ENCODE assay signal across 9 cellular contexts in the genomic region with DNA sequence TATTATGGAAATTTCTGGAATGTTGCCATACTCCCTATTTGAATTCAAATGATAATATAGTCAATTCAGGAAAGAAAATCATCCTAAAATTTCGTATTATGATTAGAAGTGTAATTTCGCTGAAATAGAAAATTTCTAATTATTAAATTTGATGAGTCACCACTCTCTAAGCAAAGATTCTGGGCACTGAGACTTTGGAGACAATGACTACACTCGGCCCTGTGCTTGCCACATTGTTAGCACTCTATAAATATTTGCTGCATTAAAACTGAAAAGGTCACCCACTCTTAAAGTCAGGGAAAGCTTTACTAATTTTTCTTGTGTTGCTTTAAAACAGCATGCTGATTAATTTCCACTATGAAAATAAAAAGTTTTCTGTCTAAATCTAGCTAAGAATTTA.
DNase-seq lines count a peak whose midpoint lies in the region; ATAC-seq lines count a peak whose summit lies in the region.
"Had no signal": no experiment of that assay in that cellular context is flagged by ENCODE, and none has a peak within 500 bp of the region (broad histone marks: within the 10 kb centered on the region; RNA-seq: fewer than 3 reads in every experiment).

No MANE protein-coding gene starts in this region.

- DNase-seq in AG20443 (ENCODE audit: low spot score) (peak; percentile 44), adipocyte (ENCODE audit: low read depth) (no peak), ACHN (no peak), dermis blood vessel endothelial cell (no peak), middle frontal gyrus (ENCODE audit: extremely low spot score, low spot score) (no peak), DMS79 (lab: John Stamatoyannopoulos, UW) (no peak)
- DNase-seq: NCI-H526 treated with DMSO at 0.1 percent for 48 hours had no signal

- in situ Hi-C loops in ACHN (cut with HindIII; ENCODE audit: low pct_ligation_motif_present, low pct_unique_long_range_greater_than_20kb, low sequenced_read_pairs) = no loop called here

- peak overlapping the region; percentile 25 for H3K9ac ChIP-seq in adipocyte (ENCODE audit: low read length)

- H3K9me3 ChIP-seq in adipocyte (ENCODE audit: control insufficient read depth, low read length) = no peaks in the 10 kb centered on the region

- H3K4me1 ChIP-seq in adipocyte (ENCODE audit: control insufficient read depth, insufficient read depth, low read length) = peaks cover 26% of the 10 kb centered on the region

- ATAC-seq in GM19351 (IDR thresholded peaks at IDR 0.05; ENCODE audit: unreplicated experiment) (peak; percentile 8), HG03139 (IDR thresholded peaks at IDR 0.05; ENCODE audit: unreplicated experiment) (peak; percentile 7)

- peaks cover 14% of the 10 kb centered on the region for H3K27me3 ChIP-seq in adipocyte (replicated peaks; ENCODE audit: control insufficient read depth, insufficient read depth, low read length)

- H3K36me3 ChIP-seq in adipocyte (ENCODE audit: control insufficient read depth, insufficient read depth, low read length, severe bottlenecking) = no peaks in the 10 kb centered on the region

- peak overlapping the region; percentile 67 for H3K4me3 ChIP-seq in adipocyte (ENCODE audit: low read length)
